Comparison of ENCODE assay signal across 1 cellular context in the genomic region with DNA sequence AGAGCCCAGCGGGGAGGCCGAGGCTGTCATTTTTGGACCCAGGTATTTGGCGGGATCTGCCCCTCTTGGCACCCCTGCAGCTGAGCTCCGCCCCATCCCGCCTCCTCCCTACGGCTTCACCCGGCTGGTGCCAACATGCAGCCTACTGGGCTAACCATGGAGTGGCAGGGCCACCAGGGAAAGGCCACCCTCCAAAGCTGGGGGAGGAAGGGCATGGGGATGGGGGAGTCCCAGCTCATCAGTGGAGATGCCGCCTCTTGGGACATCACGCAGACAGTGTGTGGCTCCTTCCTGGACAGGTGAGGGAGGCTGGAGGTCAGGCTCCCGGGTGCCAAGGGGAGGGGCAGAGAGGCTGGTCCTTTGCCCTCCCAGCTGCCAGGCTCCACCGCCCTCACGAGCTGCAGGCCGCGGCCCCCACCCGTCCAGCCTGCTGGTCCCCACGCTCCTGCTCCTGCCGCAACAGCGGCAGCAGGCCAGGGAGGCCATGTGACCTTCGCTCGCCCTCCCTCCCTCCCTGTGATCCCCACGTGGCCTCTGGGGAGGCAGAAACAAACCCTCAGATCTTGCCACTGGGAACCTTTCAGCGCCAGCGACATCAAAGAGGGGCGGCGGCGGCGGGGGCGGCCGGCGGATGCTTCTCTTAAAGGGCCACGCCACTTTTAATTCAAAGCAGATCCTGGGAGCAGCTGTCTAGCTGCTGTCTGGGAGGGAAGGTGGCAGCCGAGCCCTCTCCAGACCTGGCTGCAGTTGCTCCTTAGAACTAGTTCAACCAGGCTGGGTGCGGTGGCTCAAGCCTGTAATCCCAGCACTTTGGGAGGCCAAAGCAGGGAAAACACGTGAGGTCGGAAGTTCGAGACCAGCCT.
A peak's percentile ranks its signal among the peaks of the same experiment; 100 is the strongest.
TF ChIP-seq lines count a peak whose summit lies in the region.

No MANE protein-coding gene starts in this region.

TF ChIP-seq in HepG2, 621 proteins besides CTCF, POLR2A, EP300 and RAD21 (continued from another document and continues in another):
- TF ChIP-seq, protein P1, sequence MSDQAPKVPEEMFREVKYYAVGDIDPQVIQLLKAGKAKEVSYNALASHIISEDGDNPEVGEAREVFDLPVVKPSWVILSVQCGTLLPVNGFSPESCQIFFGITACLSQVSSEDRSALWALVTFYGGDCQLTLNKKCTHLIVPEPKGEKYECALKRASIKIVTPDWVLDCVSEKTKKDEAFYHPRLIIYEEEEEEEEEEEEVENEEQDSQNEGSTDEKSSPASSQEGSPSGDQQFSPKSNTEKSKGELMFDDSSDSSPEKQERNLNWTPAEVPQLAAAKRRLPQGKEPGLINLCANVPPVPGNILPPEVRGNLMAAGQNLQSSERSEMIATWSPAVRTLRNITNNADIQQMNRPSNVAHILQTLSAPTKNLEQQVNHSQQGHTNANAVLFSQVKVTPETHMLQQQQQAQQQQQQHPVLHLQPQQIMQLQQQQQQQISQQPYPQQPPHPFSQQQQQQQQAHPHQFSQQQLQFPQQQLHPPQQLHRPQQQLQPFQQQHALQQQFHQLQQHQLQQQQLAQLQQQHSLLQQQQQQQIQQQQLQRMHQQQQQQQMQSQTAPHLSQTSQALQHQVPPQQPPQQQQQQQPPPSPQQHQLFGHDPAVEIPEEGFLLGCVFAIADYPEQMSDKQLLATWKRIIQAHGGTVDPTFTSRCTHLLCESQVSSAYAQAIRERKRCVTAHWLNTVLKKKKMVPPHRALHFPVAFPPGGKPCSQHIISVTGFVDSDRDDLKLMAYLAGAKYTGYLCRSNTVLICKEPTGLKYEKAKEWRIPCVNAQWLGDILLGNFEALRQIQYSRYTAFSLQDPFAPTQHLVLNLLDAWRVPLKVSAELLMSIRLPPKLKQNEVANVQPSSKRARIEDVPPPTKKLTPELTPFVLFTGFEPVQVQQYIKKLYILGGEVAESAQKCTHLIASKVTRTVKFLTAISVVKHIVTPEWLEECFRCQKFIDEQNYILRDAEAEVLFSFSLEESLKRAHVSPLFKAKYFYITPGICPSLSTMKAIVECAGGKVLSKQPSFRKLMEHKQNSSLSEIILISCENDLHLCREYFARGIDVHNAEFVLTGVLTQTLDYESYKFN (CRISPR knock-in tag; conservative IDR thresholded peaks at IDR 0.05) = peak; percentile 94
- TF ChIP-seq IRF2 (CRISPR knock-in tag; IDR thresholded peaks at IDR 0.05) = peak; percentile 76
- TF ChIP-seq, protein P2, sequence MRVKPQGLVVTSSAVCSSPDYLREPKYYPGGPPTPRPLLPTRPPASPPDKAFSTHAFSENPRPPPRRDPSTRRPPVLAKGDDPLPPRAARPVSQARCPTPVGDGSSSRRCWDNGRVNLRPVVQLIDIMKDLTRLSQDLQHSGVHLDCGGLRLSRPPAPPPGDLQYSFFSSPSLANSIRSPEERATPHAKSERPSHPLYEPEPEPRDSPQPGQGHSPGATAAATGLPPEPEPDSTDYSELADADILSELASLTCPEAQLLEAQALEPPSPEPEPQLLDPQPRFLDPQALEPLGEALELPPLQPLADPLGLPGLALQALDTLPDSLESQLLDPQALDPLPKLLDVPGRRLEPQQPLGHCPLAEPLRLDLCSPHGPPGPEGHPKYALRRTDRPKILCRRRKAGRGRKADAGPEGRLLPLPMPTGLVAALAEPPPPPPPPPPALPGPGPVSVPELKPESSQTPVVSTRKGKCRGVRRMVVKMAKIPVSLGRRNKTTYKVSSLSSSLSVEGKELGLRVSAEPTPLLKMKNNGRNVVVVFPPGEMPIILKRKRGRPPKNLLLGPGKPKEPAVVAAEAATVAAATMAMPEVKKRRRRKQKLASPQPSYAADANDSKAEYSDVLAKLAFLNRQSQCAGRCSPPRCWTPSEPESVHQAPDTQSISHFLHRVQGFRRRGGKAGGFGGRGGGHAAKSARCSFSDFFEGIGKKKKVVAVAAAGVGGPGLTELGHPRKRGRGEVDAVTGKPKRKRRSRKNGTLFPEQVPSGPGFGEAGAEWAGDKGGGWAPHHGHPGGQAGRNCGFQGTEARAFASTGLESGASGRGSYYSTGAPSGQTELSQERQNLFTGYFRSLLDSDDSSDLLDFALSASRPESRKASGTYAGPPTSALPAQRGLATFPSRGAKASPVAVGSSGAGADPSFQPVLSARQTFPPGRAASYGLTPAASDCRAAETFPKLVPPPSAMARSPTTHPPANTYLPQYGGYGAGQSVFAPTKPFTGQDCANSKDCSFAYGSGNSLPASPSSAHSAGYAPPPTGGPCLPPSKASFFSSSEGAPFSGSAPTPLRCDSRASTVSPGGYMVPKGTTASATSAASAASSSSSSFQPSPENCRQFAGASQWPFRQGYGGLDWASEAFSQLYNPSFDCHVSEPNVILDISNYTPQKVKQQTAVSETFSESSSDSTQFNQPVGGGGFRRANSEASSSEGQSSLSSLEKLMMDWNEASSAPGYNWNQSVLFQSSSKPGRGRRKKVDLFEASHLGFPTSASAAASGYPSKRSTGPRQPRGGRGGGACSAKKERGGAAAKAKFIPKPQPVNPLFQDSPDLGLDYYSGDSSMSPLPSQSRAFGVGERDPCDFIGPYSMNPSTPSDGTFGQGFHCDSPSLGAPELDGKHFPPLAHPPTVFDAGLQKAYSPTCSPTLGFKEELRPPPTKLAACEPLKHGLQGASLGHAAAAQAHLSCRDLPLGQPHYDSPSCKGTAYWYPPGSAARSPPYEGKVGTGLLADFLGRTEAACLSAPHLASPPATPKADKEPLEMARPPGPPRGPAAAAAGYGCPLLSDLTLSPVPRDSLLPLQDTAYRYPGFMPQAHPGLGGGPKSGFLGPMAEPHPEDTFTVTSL (CRISPR knock-in tag; IDR thresholded peaks at IDR 0.05; ENCODE audit: borderline replicate concordance) = peak; percentile 82
- peak; percentile 98; the same call in 1 of the 2 replicates for TF ChIP-seq ZNF788 (CRISPR knock-in tag; IDR thresholded peaks at IDR 0.05; ENCODE audit: borderline replicate concordance)
- TF ChIP-seq DNMT3B (CRISPR knock-in tag; conservative IDR thresholded peaks at IDR 0.05) = 0 out of 2 replicates have a peak, but pooled peaks have one; percentile 25
- TF ChIP-seq YEATS2 (CRISPR knock-in tag; IDR thresholded peaks at IDR 0.05; ENCODE audit: borderline replicate concordance) = no peak
- 0 out of 2 replicates have a peak, but pooled peaks have one; percentile 10 for TF ChIP-seq RFX3 (CRISPR knock-in tag; IDR thresholded peaks at IDR 0.05)
- 0 out of 2 replicates have a peak, but pooled peaks have one; percentile 59 for TF ChIP-seq ZNF660 (CRISPR knock-in tag; IDR thresholded peaks at IDR 0.05; ENCODE audit: borderline replicate concordance, low read depth)
- peak; percentile 55; the same call in 1 of the 2 replicates for TF ChIP-seq ETV6 (CRISPR knock-in tag; conservative IDR thresholded peaks at IDR 0.05)
- TF ChIP-seq THAP11 (CRISPR knock-in tag; IDR thresholded peaks at IDR 0.05) = peak; percentile 78
- peak; percentile 98; the same call in 1 of the 2 replicates for TF ChIP-seq ZNF782 (CRISPR knock-in tag; IDR thresholded peaks at IDR 0.05; ENCODE audit: borderline replicate concordance)
- TF ChIP-seq, protein P3, sequence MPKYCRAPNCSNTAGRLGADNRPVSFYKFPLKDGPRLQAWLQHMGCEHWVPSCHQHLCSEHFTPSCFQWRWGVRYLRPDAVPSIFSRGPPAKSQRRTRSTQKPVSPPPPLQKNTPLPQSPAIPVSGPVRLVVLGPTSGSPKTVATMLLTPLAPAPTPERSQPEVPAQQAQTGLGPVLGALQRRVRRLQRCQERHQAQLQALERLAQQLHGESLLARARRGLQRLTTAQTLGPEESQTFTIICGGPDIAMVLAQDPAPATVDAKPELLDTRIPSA (CRISPR knock-in tag; IDR thresholded peaks at IDR 0.05; ENCODE audit: borderline replicate concordance) = 0 out of 2 replicates have a peak, but pooled peaks have one; percentile 65
- TF ChIP-seq CBFB (CRISPR knock-in tag; IDR thresholded peaks at IDR 0.05) = peak; percentile 46; the same call in 1 of the 2 replicates
- peak; percentile 98 for TF ChIP-seq SAP130 (CRISPR knock-in tag; IDR thresholded peaks at IDR 0.05; ENCODE audit: low read depth)
- TF ChIP-seq, protein P4, sequence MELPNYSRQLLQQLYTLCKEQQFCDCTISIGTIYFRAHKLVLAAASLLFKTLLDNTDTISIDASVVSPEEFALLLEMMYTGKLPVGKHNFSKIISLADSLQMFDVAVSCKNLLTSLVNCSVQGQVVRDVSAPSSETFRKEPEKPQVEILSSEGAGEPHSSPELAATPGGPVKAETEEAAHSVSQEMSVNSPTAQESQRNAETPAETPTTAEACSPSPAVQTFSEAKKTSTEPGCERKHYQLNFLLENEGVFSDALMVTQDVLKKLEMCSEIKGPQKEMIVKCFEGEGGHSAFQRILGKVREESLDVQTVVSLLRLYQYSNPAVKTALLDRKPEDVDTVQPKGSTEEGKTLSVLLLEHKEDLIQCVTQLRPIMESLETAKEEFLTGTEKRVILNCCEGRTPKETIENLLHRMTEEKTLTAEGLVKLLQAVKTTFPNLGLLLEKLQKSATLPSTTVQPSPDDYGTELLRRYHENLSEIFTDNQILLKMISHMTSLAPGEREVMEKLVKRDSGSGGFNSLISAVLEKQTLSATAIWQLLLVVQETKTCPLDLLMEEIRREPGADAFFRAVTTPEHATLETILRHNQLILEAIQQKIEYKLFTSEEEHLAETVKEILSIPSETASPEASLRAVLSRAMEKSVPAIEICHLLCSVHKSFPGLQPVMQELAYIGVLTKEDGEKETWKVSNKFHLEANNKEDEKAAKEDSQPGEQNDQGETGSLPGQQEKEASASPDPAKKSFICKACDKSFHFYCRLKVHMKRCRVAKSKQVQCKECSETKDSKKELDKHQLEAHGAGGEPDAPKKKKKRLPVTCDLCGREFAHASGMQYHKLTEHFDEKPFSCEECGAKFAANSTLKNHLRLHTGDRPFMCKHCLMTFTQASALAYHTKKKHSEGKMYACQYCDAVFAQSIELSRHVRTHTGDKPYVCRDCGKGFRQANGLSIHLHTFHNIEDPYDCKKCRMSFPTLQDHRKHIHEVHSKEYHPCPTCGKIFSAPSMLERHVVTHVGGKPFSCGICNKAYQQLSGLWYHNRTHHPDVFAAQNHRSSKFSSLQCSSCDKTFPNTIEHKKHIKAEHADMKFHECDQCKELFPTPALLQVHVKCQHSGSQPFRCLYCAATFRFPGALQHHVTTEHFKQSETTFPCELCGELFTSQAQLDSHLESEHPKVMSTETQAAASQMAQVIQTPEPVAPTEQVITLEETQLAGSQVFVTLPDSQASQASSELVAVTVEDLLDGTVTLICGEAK (IDR thresholded peaks at IDR 0.05) = no peak
- TF ChIP-seq, protein P4 (CRISPR knock-in tag; IDR thresholded peaks at IDR 0.05) = peak; percentile 93
- TF ChIP-seq POLR2G (IDR thresholded peaks at IDR 0.05; ENCODE audit: low read depth, low read length) = peak; percentile 26
- TF ChIP-seq, protein P5, sequence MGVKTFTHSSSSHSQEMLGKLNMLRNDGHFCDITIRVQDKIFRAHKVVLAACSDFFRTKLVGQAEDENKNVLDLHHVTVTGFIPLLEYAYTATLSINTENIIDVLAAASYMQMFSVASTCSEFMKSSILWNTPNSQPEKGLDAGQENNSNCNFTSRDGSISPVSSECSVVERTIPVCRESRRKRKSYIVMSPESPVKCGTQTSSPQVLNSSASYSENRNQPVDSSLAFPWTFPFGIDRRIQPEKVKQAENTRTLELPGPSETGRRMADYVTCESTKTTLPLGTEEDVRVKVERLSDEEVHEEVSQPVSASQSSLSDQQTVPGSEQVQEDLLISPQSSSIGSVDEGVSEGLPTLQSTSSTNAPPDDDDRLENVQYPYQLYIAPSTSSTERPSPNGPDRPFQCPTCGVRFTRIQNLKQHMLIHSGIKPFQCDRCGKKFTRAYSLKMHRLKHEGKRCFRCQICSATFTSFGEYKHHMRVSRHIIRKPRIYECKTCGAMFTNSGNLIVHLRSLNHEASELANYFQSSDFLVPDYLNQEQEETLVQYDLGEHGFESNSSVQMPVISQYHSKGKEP (CRISPR knock-in tag; IDR thresholded peaks at IDR 0.05) = no peak
- TF ChIP-seq HMG20B (CRISPR knock-in tag; conservative IDR thresholded peaks at IDR 0.05) = peak; percentile 68; the same call in 1 of the 2 replicates
- TF ChIP-seq, protein P6, sequence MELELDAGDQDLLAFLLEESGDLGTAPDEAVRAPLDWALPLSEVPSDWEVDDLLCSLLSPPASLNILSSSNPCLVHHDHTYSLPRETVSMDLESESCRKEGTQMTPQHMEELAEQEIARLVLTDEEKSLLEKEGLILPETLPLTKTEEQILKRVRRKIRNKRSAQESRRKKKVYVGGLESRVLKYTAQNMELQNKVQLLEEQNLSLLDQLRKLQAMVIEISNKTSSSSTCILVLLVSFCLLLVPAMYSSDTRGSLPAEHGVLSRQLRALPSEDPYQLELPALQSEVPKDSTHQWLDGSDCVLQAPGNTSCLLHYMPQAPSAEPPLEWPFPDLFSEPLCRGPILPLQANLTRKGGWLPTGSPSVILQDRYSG (CRISPR knock-in tag; IDR thresholded peaks at IDR 0.05) = peak; percentile 91; the same call in 1 of the 2 replicates
- TF ChIP-seq ZIK1 (CRISPR knock-in tag; IDR thresholded peaks at IDR 0.05; ENCODE audit: borderline replicate concordance, low read depth) = peak; percentile 70; the same call in 1 of the 2 replicates
- TF ChIP-seq RXRA (CRISPR knock-in tag; IDR thresholded peaks at IDR 0.05) = peak; percentile 96
- TF ChIP-seq, protein P7, sequence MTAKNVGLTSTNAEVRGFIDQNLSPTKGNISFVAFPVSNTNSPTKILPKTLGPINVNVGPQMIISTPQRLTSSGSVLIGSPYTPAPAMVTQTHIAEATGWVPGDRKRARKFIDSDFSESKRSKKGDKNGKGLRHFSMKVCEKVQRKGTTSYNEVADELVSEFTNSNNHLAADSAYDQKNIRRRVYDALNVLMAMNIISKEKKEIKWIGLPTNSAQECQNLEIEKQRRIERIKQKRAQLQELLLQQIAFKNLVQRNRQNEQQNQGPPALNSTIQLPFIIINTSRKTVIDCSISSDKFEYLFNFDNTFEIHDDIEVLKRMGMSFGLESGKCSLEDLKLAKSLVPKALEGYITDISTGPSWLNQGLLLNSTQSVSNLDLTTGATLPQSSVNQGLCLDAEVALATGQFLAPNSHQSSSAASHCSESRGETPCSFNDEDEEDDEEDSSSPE (CRISPR knock-in tag; IDR thresholded peaks at IDR 0.05) = peak; percentile 90
- TF ChIP-seq ZNF335 (CRISPR knock-in tag; IDR thresholded peaks at IDR 0.05) = peak; percentile 24
- TF ChIP-seq NR2F2 (IDR thresholded peaks at IDR 0.05; ENCODE audit: borderline replicate concordance, low read depth) = peak; percentile 76; the same call in 1 of the 2 replicates
- TF ChIP-seq PPARG (CRISPR knock-in tag; conservative IDR thresholded peaks at IDR 0.05) = peak; percentile 85
